8 cellular contexts compared by ENCODE assay signal in genomic region chr2:156321243-156321904, GRCh38. TPM values are rescaled to one million over a fixed set of nuclear protein-coding genes. Genes with fewer than 3 reads are reported as not detected.
DNase-seq lines count a peak whose midpoint lies in the region; ATAC-seq, FAIRE-seq and TF ChIP-seq lines count a peak whose summit lies in the region.

No MANE protein-coding gene starts in this region.

- H3K27me3 ChIP-seq in bronchial epithelial cell (ENCODE audit: control insufficient read depth, insufficient read depth, low read length) (peaks cover 2% of the 10 kb centered on the region), muscle layer of duodenum (ENCODE audit: low read depth, low read length) (peaks cover 33% of the 10 kb centered on the region), PC-3 (ENCODE audit: low read length) (no peaks in the 10 kb centered on the region)

- no peak for FAIRE-seq in bronchial epithelial cell (lab: Jason Lieb, UNC)

- no peaks in the 10 kb centered on the region for H4K20me1 ChIP-seq in PC-3 (ENCODE audit: low read length)

- no peaks in the 10 kb centered on the region for H3K9me2 ChIP-seq in PC-3 (replicated peaks; ENCODE audit: low read length)

- H3F3A ChIP-seq in PC-3 (ENCODE audit: low read length, unreplicated experiment): no peaks in the 10 kb centered on the region

- no peaks in the 10 kb centered on the region for H3K9me3 ChIP-seq in muscle layer of duodenum (ENCODE audit: control insufficient read depth in 1 of 2, low read length in 2 of 2)
- H3K9me3 ChIP-seq in PC-3 (ENCODE audit: low read length): no peaks in the 10 kb centered on the region

- H3K4me1 ChIP-seq in muscle layer of duodenum (ENCODE audit: control insufficient read depth in 1 of 2, insufficient read depth in 2 of 2, low read length in 2 of 2) (peaks cover 0 to 27% of the 10 kb centered on the region in 2 donors), PC-3 (ENCODE audit: insufficient read depth, low read length) (no peaks in the 10 kb centered on the region)

- POLR2A ChIA-PET in PC-3 (lab: Charles Lee; ENCODE audit: unreplicated experiment): no interaction called here

- H3K79me2 ChIP-seq in PC-3 (ENCODE audit: low read length): no peaks in the 10 kb centered on the region

- no peak overlapping the region for H2AFZ ChIP-seq in PC-3 (ENCODE audit: low read length)

- H3K27ac ChIP-seq in muscle layer of duodenum (ENCODE audit: low read length) (no peak overlapping the region), PC-3 (ENCODE audit: low read length) (no peak overlapping the region)

- H3K36me3 ChIP-seq in bronchial epithelial cell (ENCODE audit: control insufficient read depth, insufficient read depth, low read length): no peaks in the 10 kb centered on the region
- peaks cover 13 to 15% of the 10 kb centered on the region in 2 donors for H3K36me3 ChIP-seq in muscle layer of duodenum (ENCODE audit: control insufficient read depth in 1 of 2, insufficient read depth in 2 of 2, low read length in 2 of 2)
- no peaks in the 10 kb centered on the region for H3K36me3 ChIP-seq in PC-3 (ENCODE audit: low read depth, low read length)

- H3K9ac ChIP-seq in PC-3 (ENCODE audit: low read length): no peak overlapping the region

- H3K4me3 ChIP-seq in bronchial epithelial cell (ENCODE audit: low read depth, low read length) (peak overlapping the region; percentile 40), muscle layer of duodenum (ENCODE audit: low read depth in 1 of 2, low read length in 2 of 2) (peak overlapping the region; percentile 56 to 60), PC-3 (ENCODE audit: low read length) (no peak overlapping the region)

- ATAC-seq in GM18870 (IDR thresholded peaks at IDR 0.05; ENCODE audit: unreplicated experiment): no peak
- no peak for ATAC-seq in PC-3

- intact Hi-C loops in PC-3 (cut with micrococcal nuclease): no loop called here

- H3K4me2 ChIP-seq in PC-3 (ENCODE audit: low read length): no peak overlapping the region

- no TSS peak for BruUV-seq in PC-3 (replicated peaks; lab: Mats Ljungman, UMichigan)

- CTCF ChIA-PET in PC-3 (lab: Charles Lee): no interaction called here

- TF ChIP-seq CTCF in bronchial epithelial cell (IDR thresholded peaks at IDR 0.05; ENCODE audit: insufficient read depth, low read length, severe bottlenecking) (no peak), PC-3 (conservative IDR thresholded peaks at IDR 0.05; ENCODE audit: low read depth, low read length) (no peak)

- peak; percentile 39 for DNase-seq in stimulated activated CD4-positive, alpha-beta T cell treated with anti-CD3 and anti-CD28 coated beads, Interleukin-12 subunit alpha, Interleukin-12 subunit beta, amount 100 ng/mL, for 4 hours
- no peak for DNase-seq in stimulated activated CD4-positive, alpha-beta T cell treated with anti-CD3 and anti-CD28 coated beads, Interleukin-2, amount 100 ng/mL, for 48 hours
- DNase-seq in bronchial epithelial cell (ENCODE audit: low read depth) (no peak), HCEC 1CT (no peak), PC-3 (no peak), NCI-H1092 (lab: John Stamatoyannopoulos, UW) (no peak)

RNA-seq across cellular contexts. Expression of gene NR4A2, which starts 11.1 kb away (rescaled TPM):
- under 0.01 and 0.26 TPM in 2 replicates for total RNA-seq in bronchial epithelial cell
- 12.0 and 13.8 TPM in 2 replicates for total RNA-seq in PC-3 (2014; rRNA removed)

Comparison
In these comparisons a context has a peak if more than half of its experiments do, and no peak if none do; other contexts are left out.
1. RNA of gene NR4A2, which starts 11.1 kb away (total RNA-seq): 12.0 to 13.8 TPM in PC-3; under 0.01 to 0.26 TPM in bronchial epithelial cell; every median in the first group is over 10 times any median in the second.